1 cellular context compared by ENCODE assay signal in genomic region chr6:36362551-36363389, GRCh38.
TF ChIP-seq lines count a peak whose summit lies in the region.

No MANE protein-coding gene starts in this region.

TF ChIP-seq in IMR-90, 13 proteins besides CTCF, POLR2A, EP300 and RAD21:
- peak; percentile 74 for TF ChIP-seq CEBPB (IDR thresholded peaks at IDR 0.05; ENCODE audit: low read depth, low read length)
- TF ChIP-seq SMC3 (IDR thresholded peaks at IDR 0.05; ENCODE audit: low read depth, low read length) = no peak
- TF ChIP-seq CHD1 (IDR thresholded peaks at IDR 0.05; ENCODE audit: low read depth, low read length) = no peak
TF ChIP-seq in IMR-90: peak in this region for 1.
